ENCODE assay signal across 9 cellular contexts in the genomic region with DNA sequence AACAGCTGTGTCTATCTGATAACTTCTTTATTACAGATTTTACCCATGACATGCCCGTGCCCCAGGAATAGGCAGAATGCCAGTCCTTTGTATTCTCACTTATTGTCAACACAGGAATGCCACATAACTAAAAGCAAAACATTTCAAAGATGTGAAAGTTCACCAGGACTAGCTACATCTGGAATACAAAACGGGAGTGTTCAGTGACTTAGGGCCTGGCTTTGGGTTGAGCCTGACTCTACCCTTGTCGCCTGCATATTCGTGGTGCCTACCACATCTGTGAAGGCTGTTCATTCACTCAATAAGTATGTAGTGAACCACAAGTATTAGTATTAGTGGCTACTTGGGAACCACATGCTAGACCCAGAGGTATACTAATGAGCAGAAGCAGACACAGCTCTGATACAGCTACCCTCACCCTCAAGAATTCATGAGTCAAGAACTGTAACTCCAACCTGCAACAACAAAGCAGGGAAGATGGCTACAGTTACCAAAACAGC. TPM values are rescaled to one million over a fixed set of nuclear protein-coding genes. Genes with fewer than 3 reads are reported as not detected.
DNase-seq lines count a peak whose midpoint lies in the region; ATAC-seq and TF ChIP-seq lines count a peak whose summit lies in the region.
"Had no signal": no experiment of that assay in that cellular context is flagged by ENCODE, and none has a peak within 500 bp of the region (broad histone marks: within the 10 kb centered on the region; RNA-seq: fewer than 3 reads in every experiment).

No MANE protein-coding gene starts in this region.

- H3K9me3 ChIP-seq in thymus (ENCODE audit: control insufficient read depth) (no peaks in the 10 kb centered on the region), left lung (no peaks in the 10 kb centered on the region)

- ATAC-seq in GM21717 (IDR thresholded peaks at IDR 0.05; ENCODE audit: unreplicated experiment) = peak; percentile 51
- ATAC-seq in left lung = no peak

- peak overlapping the region; percentile 33 for H3K27ac ChIP-seq in thymus (ENCODE audit: low read depth)
- no peak overlapping the region for H3K27ac ChIP-seq in substantia nigra (ENCODE audit: low read depth, low read length, poor library complexity, severe bottlenecking)
- H3K27ac ChIP-seq in left lung = peak overlapping the region in 1 of 2 donors; percentile 95

- peak; percentile 56 for DNase-seq in NCI-H226
- DNase-seq in fibroblast of gingiva (ENCODE audit: low read depth) = peak; percentile 65
- no peak for DNase-seq in GOT3 (lab: John Stamatoyannopoulos, UW)
- no peak for DNase-seq in substantia nigra (lab: John Stamatoyannopoulos, UW)
- no peak for DNase-seq in left lung

- TF ChIP-seq CTCF in left lung (IDR thresholded peaks at IDR 0.05) = no peak

- intact Hi-C loops in left lung (cut with DNase I) = loop anchor here in 1 of 2 donors (10.0 kb wide), 1 partner anchor 74 kb away; no protein-coding TSS in a partner anchor

- H3K36me3 ChIP-seq in thymus (ENCODE audit: control insufficient read depth, insufficient read depth) (no peaks in the 10 kb centered on the region), left lung (no peaks in the 10 kb centered on the region)

- H3K4me1 ChIP-seq in thymus (ENCODE audit: control insufficient read depth, insufficient read depth, low read length) (peaks cover 14% of the 10 kb centered on the region), left lung (peaks cover 25 to 66% of the 10 kb centered on the region in 2 donors)

- WGBS in thymus = 61% methylated on average over 4 of the region's 4 CpGs

- no peaks in the 10 kb centered on the region for H3K27me3 ChIP-seq in thymus (ENCODE audit: control insufficient read depth, insufficient read depth)
- no peaks in the 10 kb centered on the region for H3K27me3 ChIP-seq in left lung

- H3K4me3 ChIP-seq in GM08714 (ENCODE audit: low read length) = peak overlapping the region; percentile 57; the same call in 1 of the 2 replicates
- no peak overlapping the region for H3K4me3 ChIP-seq in thymus (ENCODE audit: low read length)
- H3K4me3 ChIP-seq in left lung = peak overlapping the region in 1 of 2 donors; percentile 59

RNA-seq across cellular contexts. Expression of gene TNFSF10, which starts 2.8 kb away (rescaled TPM):
- 38.4 TPM for polyA plus RNA-seq in thymus
- total RNA-seq in left lung = 10 to 100 TPM; 52.2 to 95.2 TPM
- polyA plus RNA-seq: neural cell had no signal

Comparison
In these comparisons a context has a peak if more than half of its experiments do, and no peak if none do; other contexts are left out.
1. DNase-seq: peak in NCI-H226 (single experiment) and fibroblast of gingiva (single experiment); none in GOT3 (single experiment), substantia nigra (0 of 49) and left lung (0 of 2).